In the genomic region with DNA sequence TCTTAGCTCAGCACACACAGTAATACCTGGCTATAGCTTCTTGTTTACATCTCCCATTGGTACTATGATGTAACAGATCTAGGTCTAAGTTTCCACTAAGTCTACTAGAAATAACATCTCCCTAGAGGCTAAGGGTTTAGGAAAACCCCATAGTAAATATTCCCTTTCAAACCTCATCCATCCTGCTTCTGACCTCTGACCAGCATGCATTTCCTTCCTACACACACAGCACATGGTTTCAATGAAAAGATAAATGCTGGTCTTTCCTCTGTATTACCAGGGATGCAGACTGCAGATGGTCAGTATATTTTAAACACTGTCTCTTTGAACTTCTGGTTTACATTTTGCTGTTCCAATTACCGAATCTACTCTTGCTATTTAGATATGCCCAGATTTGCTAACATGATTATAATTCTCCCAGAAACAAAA, we compare ENCODE assay signal across 1 cellular context.
TF ChIP-seq lines count a peak whose summit lies in the region.

No MANE protein-coding gene starts in this region.

TF ChIP-seq in IMR-90, 13 proteins besides CTCF, POLR2A, EP300 and RAD21 (continued from another document):
- TF ChIP-seq, protein P1, sequence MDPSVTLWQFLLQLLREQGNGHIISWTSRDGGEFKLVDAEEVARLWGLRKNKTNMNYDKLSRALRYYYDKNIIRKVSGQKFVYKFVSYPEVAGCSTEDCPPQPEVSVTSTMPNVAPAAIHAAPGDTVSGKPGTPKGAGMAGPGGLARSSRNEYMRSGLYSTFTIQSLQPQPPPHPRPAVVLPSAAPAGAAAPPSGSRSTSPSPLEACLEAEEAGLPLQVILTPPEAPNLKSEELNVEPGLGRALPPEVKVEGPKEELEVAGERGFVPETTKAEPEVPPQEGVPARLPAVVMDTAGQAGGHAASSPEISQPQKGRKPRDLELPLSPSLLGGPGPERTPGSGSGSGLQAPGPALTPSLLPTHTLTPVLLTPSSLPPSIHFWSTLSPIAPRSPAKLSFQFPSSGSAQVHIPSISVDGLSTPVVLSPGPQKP (IDR thresholded peaks at IDR 0.05; ENCODE audit: borderline replicate concordance, low read depth, low read length), result no peak
TF ChIP-seq in IMR-90: peak in this region for 0.
